Comparison of ENCODE assay signal across 17 cellular contexts in genomic region chr2:207807516-207807915, GRCh38. TPM values are rescaled to one million over a fixed set of nuclear protein-coding genes. Genes with fewer than 3 reads are reported as not detected.
DNase-seq lines count a peak whose midpoint lies in the region; ATAC-seq and TF ChIP-seq lines count a peak whose summit lies in the region.
"Had no signal": no experiment of that assay in that cellular context is flagged by ENCODE, and none has a peak within 500 bp of the region (broad histone marks: within the 10 kb centered on the region; RNA-seq: fewer than 3 reads in every experiment).

No MANE protein-coding gene starts in this region.

- WGBS in spleen, 5 donors, result 77 to 88% (median 81%) methylated on average over 5 of the region's 5 CpGs

- CTCF ChIA-PET in activated naive CD4-positive, alpha-beta T cell treated with anti-CD3 and anti-CD28 coated beads, Interleukin-2, amount 10 ng/mL, durations not matched to agents 7 days and 5 days (lab: Charles Lee), result no interaction called here

- no peak for TF ChIP-seq CTCF in spleen (IDR thresholded peaks at IDR 0.05 in 8 of 11, conservative IDR thresholded peaks at IDR 0.05 in 3 of 11)

- H3K27ac ChIP-seq in spleen, result no peak overlapping the region
- H3K27ac ChIP-seq: sigmoid colon had no signal

- no peaks in the 10 kb centered on the region for H3K9me3 ChIP-seq in spleen
- H3K9me3 ChIP-seq: sigmoid colon had no signal

- intact Hi-C loops in spleen (cut with DNase I; ENCODE audit: low total_unique reads), result no loop called here

- ATAC-seq in activated naive CD4-positive, alpha-beta T cell treated with anti-CD3 and anti-CD28 coated beads, Interleukin-2, amount 50 U/mL, for 72 hours, result peak; percentile 88 to 91
- peak; percentile 53 for ATAC-seq in GM21825 (IDR thresholded peaks at IDR 0.05; ENCODE audit: unreplicated experiment)
- ATAC-seq in HG03565 (IDR thresholded peaks at IDR 0.05; ENCODE audit: unreplicated experiment), result peak; percentile 74
- no peak for ATAC-seq in HG03342 (IDR thresholded peaks at IDR 0.05; ENCODE audit: unreplicated experiment)
- ATAC-seq in GM21528 (IDR thresholded peaks at IDR 0.05; ENCODE audit: low FRiP score, unreplicated experiment), result no peak

- H3K27me3 Mint-ChIP-seq in activated naive CD4-positive, alpha-beta T cell treated with anti-CD3 and anti-CD28 coated beads, Interleukin-2, amount 10 ng/mL, durations not matched to agents 7 days and 5 days, result peaks cover 17% of the 10 kb centered on the region

- H3K27me3 ChIP-seq in spleen (replicated peaks in 1 of 7), result no peaks in the 10 kb centered on the region
- H3K27me3 ChIP-seq: sigmoid colon had no signal

- H3K36me3 ChIP-seq in spleen, result no peaks in the 10 kb centered on the region
- H3K36me3 ChIP-seq: sigmoid colon had no signal

- no peak for TF ChIP-seq POLR2A in spleen (IDR thresholded peaks at IDR 0.05)

- no peak overlapping the region for H3K4me3 ChIP-seq in spleen
- H3K4me3 ChIP-seq: sigmoid colon had no signal

- peaks cover 0 to 16% (median 9%) of the 10 kb centered on the region in 6 donors for H3K4me1 ChIP-seq in spleen
- H3K4me1 ChIP-seq: sigmoid colon had no signal

- H3K36me3 Mint-ChIP-seq in activated naive CD4-positive, alpha-beta T cell treated with anti-CD3 and anti-CD28 coated beads, Interleukin-2, amount 50 U/mL, for 72 hours, result no peaks in the 10 kb centered on the region
- no peaks in the 10 kb centered on the region for H3K36me3 Mint-ChIP-seq in activated naive CD4-positive, alpha-beta T cell treated with anti-CD3 and anti-CD28 coated beads, Interleukin-2, amount 10 ng/mL, durations not matched to agents 7 days and 5 days

- H3K27ac Mint-ChIP-seq in activated naive CD4-positive, alpha-beta T cell treated with anti-CD3 and anti-CD28 coated beads, Interleukin-2, amount 50 U/mL, for 72 hours, result no peak overlapping the region
- no peak overlapping the region for H3K27ac Mint-ChIP-seq in activated naive CD4-positive, alpha-beta T cell treated with anti-CD3 and anti-CD28 coated beads, Interleukin-2, amount 10 ng/mL, durations not matched to agents 7 days and 5 days

- no peaks in the 10 kb centered on the region for H3K9me3 Mint-ChIP-seq in activated naive CD4-positive, alpha-beta T cell treated with anti-CD3 and anti-CD28 coated beads, Interleukin-2, amount 50 U/mL, for 72 hours
- H3K9me3 Mint-ChIP-seq in activated naive CD4-positive, alpha-beta T cell treated with anti-CD3 and anti-CD28 coated beads, Interleukin-2, amount 10 ng/mL, durations not matched to agents 7 days and 5 days, result no peaks in the 10 kb centered on the region
- H3K9me3 Mint-ChIP-seq: H9 had no signal

- peak in 1 of 2 donors; percentile 14 for DNase-seq in activated naive CD4-positive, alpha-beta T cell treated with anti-CD3 and anti-CD28 coated beads, Interleukin-2, amount 50 U/mL, for 72 hours (ENCODE audit: low spot score in 2 of 2)
- no peak for DNase-seq in activated naive CD4-positive, alpha-beta T cell treated with anti-CD3 and anti-CD28 coated beads, Interleukin-2, amount 10 ng/mL, durations not matched to agents 7 days and 5 days
- no peak for DNase-seq in spleen
- no peak for DNase-seq in NCI-H2081 (lab: John Stamatoyannopoulos, UW)
- DNase-seq: DMS 273 treated with DMSO at 0.1 percent for 48 hours, foreskin fibroblast, H9, kidney, MV-4-11, NCI-H526, RPMI8226, sigmoid colon, T1000 had no signal

- H3K4me1 Mint-ChIP-seq in activated naive CD4-positive, alpha-beta T cell treated with anti-CD3 and anti-CD28 coated beads, Interleukin-2, amount 10 ng/mL, durations not matched to agents 7 days and 5 days, result peaks cover 4% of the 10 kb centered on the region

- no peak overlapping the region for H3K4me3 Mint-ChIP-seq in activated naive CD4-positive, alpha-beta T cell treated with anti-CD3 and anti-CD28 coated beads, Interleukin-2, amount 10 ng/mL, durations not matched to agents 7 days and 5 days
- H3K4me3 Mint-ChIP-seq: H9 had no signal

RNA-seq across cellular contexts. Expression of gene FZD5, which starts 37.8 kb away (rescaled TPM):
- 1 to 10 TPM; 1.6 to 4.7 TPM for total RNA-seq in activated naive CD4-positive, alpha-beta T cell treated with anti-CD3 and anti-CD28 coated beads, Interleukin-2, amount 50 U/mL, for 72 hours
- total RNA-seq in spleen, result 10 to 100 TPM in 1 of 7 donors, 1 to 10 TPM in 6; 4.0 to 11.4 (median 6.6) TPM
- 1 to 10 TPM in 1 of 3 donors, under 1 TPM in 2; 0.35 to 1.1 (median 0.38) TPM for polyA plus RNA-seq in spleen

Comparison
In these comparisons a context has a peak if more than half of its experiments do, and no peak if none do; other contexts are left out.
1. ATAC-seq: peak in activated naive CD4-positive, alpha-beta T cell treated with anti-CD3 and anti-CD28 coated beads, Interleukin-2, amount 50 U/mL, for 72 hours (2 of 2), GM21825 (single experiment) and HG03565 (single experiment); none in HG03342 (single experiment) and GM21528 (single experiment).